Comparison of ENCODE assay signal across 1 cellular context in genomic region chr5:112921031-112921832, GRCh38.
TF ChIP-seq lines count a peak whose summit lies in the region.

No MANE protein-coding gene starts in this region.

TF ChIP-seq in K562, 482 proteins besides CTCF, POLR2A, EP300 and RAD21 (continued from another document and continues in another):
- TF ChIP-seq, protein P1, sequence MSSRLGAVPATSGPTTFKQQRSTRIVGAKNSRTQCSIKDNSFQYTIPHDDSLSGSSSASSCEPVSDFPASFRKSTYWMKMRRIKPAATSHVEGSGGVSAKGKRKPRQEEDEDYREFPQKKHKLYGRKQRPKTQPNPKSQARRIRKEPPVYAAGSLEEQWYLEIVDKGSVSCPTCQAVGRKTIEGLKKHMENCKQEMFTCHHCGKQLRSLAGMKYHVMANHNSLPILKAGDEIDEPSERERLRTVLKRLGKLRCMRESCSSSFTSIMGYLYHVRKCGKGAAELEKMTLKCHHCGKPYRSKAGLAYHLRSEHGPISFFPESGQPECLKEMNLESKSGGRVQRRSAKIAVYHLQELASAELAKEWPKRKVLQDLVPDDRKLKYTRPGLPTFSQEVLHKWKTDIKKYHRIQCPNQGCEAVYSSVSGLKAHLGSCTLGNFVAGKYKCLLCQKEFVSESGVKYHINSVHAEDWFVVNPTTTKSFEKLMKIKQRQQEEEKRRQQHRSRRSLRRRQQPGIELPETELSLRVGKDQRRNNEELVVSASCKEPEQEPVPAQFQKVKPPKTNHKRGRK (tag; IDR thresholded peaks at IDR 0.05): no peak
- TF ChIP-seq VEZF1 (CRISPR knock-in tag; IDR thresholded peaks at IDR 0.05) (no peak), SNRNP70 (optimal IDR thresholded peaks at IDR 0.05; ENCODE audit: low read depth, low read length) (no peak), BCOR (IDR thresholded peaks at IDR 0.05) (no peak), GTF2A2 (tag; IDR thresholded peaks at IDR 0.05) (no peak), ZNF280B (CRISPR knock-in tag; IDR thresholded peaks at IDR 0.05) (no peak), TCF7 (IDR thresholded peaks at IDR 0.05; ENCODE audit: borderline replicate concordance) (no peak), TRIM24 (IDR thresholded peaks at IDR 0.05) (no peak), ZFP36 (IDR thresholded peaks at IDR 0.05; ENCODE audit: low read depth, low read length, partially characterized antibody) (no peak), ZNF449 (CRISPR knock-in tag; IDR thresholded peaks at IDR 0.05) (no peak), ZNF436 (CRISPR knock-in tag; IDR thresholded peaks at IDR 0.05) (no peak), ZNF668 (CRISPR knock-in tag; IDR thresholded peaks at IDR 0.05) (no peak), FOSL1 (tag; conservative IDR thresholded peaks at IDR 0.05) (no peak; the same call in 1 of the 2 replicates), HDAC2 (IDR thresholded peaks at IDR 0.05) (no peak), ZFP30 (CRISPR knock-in tag; IDR thresholded peaks at IDR 0.05; ENCODE audit: borderline replicate concordance) (no peak), POLR3G (IDR thresholded peaks at IDR 0.05; ENCODE audit: extremely low read depth, insufficient read length, insufficient replicate concordance) (no peak), HNRNPK (IDR thresholded peaks at IDR 0.05; ENCODE audit: low read depth, low read length, poor library complexity, severe bottlenecking) (no peak), MXD1 (CRISPR knock-in tag; IDR thresholded peaks at IDR 0.05; ENCODE audit: borderline replicate concordance, poor library complexity, severe bottlenecking) (no peak), TBL1XR1 (IDR thresholded peaks at IDR 0.05; ENCODE audit: low read length in 2 of 2) (no peak), CHD1 (IDR thresholded peaks at IDR 0.05; ENCODE audit: low read length) (peak; percentile 20), BACH1 (tag; IDR thresholded peaks at IDR 0.05) (no peak), ADNP (tag; IDR thresholded peaks at IDR 0.05) (no peak), HMG20A (CRISPR knock-in tag; conservative IDR thresholded peaks at IDR 0.05) (no peak), HMGN3 (IDR thresholded peaks at IDR 0.05; ENCODE audit: borderline replicate concordance, extremely low read depth, insufficient read length, low read depth, low read length) (peak; percentile 38), TAF1 (IDR thresholded peaks at IDR 0.05; ENCODE audit: control insufficient read depth, extremely low read depth, insufficient read depth, low read length, severe bottlenecking) (no peak), FOXA3 (CRISPR knock-in tag; conservative IDR thresholded peaks at IDR 0.05 in 1 of 2, IDR thresholded peaks at IDR 0.05 in 1 of 2) (0 out of 4 replicates have a peak, but pooled peaks of 1 of the 2 experiments have one; percentile 14), JUN (IDR thresholded peaks at IDR 0.05; ENCODE audit: borderline replicate concordance, low read depth, low read length) (no peak), JUN (CRISPR knock-in tag; IDR thresholded peaks at IDR 0.05; ENCODE audit: borderline replicate concordance) (peak; percentile 83; the same call in 1 of the 2 replicates), ZEB2 (IDR thresholded peaks at IDR 0.05) (no peak), ZKSCAN1 (IDR thresholded peaks at IDR 0.05; ENCODE audit: low read depth, low read length) (no peak), ETS2 (tag; IDR thresholded peaks at IDR 0.05; ENCODE audit: borderline replicate concordance, poor library complexity, severe bottlenecking) (no peak), NCOA6 (IDR thresholded peaks at IDR 0.05) (no peak), MTF1 (CRISPR knock-in tag; IDR thresholded peaks at IDR 0.05; ENCODE audit: borderline replicate concordance) (no peak), SMARCE1 (IDR thresholded peaks at IDR 0.05) (no peak), ZNF830 (CRISPR knock-in tag; IDR thresholded peaks at IDR 0.05) (no peak), YY1 (IDR thresholded peaks at IDR 0.05; ENCODE audit: borderline replicate concordance in 1 of 3, control insufficient read depth in 1 of 3, extremely low read depth in 1 of 3, insufficient read depth in 3 of 3, insufficient read length in 1 of 3, insufficient replicate concordance in 2 of 3, low read depth in 1 of 3, low read length in 2 of 3) (peak in 2 of 3 experiments; percentile 7 to 23), RFX1 (IDR thresholded peaks at IDR 0.05) (no peak), TRIM28 (IDR thresholded peaks at IDR 0.05) (no peak), SIX5 (IDR thresholded peaks at IDR 0.05; ENCODE audit: borderline replicate concordance in 1 of 2, insufficient read depth in 1 of 2, low read depth in 1 of 2, low read length in 2 of 2) (no peak), SIN3A (IDR thresholded peaks at IDR 0.05; ENCODE audit: borderline replicate concordance in 2 of 2, control insufficient read depth in 1 of 2, low read depth in 2 of 2, low read length in 2 of 2) (peak in 1 of 2 experiments; percentile 65; a peak in 2 of 4 replicates), HMG20B (CRISPR knock-in tag; IDR thresholded peaks at IDR 0.05) (no peak), ZNF143 (CRISPR knock-in tag; IDR thresholded peaks at IDR 0.05) (no peak), ELF1 (tag; IDR thresholded peaks at IDR 0.05) (no peak), NR4A1 (CRISPR knock-in tag; IDR thresholded peaks at IDR 0.05) (no peak), NR4A1 (tag; IDR thresholded peaks at IDR 0.05) (no peak), KAT2B (IDR thresholded peaks at IDR 0.05; ENCODE audit: low read depth, low read length) (no peak), JUND (IDR thresholded peaks at IDR 0.05; ENCODE audit: borderline replicate concordance, low read depth, low read length) (no peak), JUND (tag; IDR thresholded peaks at IDR 0.05; ENCODE audit: borderline replicate concordance, low read depth, low read length) (no peak), ARID4B (CRISPR knock-in tag; IDR thresholded peaks at IDR 0.05) (peak; percentile 27; the same call in 1 of the 2 replicates), SMAD4 (CRISPR knock-in tag; conservative IDR thresholded peaks at IDR 0.05) (no peak), YBX1 (IDR thresholded peaks at IDR 0.05) (no peak), ZNF311 (CRISPR knock-in tag; IDR thresholded peaks at IDR 0.05) (no peak), GATAD2A (IDR thresholded peaks at IDR 0.05) (no peak), U2AF1 (optimal IDR thresholded peaks at IDR 0.05; ENCODE audit: low read depth, low read length) (peak; percentile 36), CTBP1 (IDR thresholded peaks at IDR 0.05; ENCODE audit: borderline replicate concordance) (peak; percentile 41; the same call in 1 of the 2 replicates)
- TF ChIP-seq, protein P2, sequence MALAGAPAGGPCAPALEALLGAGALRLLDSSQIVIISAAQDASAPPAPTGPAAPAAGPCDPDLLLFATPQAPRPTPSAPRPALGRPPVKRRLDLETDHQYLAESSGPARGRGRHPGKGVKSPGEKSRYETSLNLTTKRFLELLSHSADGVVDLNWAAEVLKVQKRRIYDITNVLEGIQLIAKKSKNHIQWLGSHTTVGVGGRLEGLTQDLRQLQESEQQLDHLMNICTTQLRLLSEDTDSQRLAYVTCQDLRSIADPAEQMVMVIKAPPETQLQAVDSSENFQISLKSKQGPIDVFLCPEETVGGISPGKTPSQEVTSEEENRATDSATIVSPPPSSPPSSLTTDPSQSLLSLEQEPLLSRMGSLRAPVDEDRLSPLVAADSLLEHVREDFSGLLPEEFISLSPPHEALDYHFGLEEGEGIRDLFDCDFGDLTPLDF (CRISPR knock-in tag; IDR thresholded peaks at IDR 0.05): 0 out of 2 replicates have a peak, but pooled peaks have one; percentile 43
- TF ChIP-seq, protein P3, sequence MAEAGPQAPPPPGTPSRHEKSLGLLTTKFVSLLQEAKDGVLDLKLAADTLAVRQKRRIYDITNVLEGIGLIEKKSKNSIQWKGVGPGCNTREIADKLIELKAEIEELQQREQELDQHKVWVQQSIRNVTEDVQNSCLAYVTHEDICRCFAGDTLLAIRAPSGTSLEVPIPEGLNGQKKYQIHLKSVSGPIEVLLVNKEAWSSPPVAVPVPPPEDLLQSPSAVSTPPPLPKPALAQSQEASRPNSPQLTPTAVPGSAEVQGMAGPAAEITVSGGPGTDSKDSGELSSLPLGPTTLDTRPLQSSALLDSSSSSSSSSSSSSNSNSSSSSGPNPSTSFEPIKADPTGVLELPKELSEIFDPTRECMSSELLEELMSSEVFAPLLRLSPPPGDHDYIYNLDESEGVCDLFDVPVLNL (CRISPR knock-in tag; IDR thresholded peaks at IDR 0.05; ENCODE audit: low read depth): no peak
- TF ChIP-seq, protein P4, sequence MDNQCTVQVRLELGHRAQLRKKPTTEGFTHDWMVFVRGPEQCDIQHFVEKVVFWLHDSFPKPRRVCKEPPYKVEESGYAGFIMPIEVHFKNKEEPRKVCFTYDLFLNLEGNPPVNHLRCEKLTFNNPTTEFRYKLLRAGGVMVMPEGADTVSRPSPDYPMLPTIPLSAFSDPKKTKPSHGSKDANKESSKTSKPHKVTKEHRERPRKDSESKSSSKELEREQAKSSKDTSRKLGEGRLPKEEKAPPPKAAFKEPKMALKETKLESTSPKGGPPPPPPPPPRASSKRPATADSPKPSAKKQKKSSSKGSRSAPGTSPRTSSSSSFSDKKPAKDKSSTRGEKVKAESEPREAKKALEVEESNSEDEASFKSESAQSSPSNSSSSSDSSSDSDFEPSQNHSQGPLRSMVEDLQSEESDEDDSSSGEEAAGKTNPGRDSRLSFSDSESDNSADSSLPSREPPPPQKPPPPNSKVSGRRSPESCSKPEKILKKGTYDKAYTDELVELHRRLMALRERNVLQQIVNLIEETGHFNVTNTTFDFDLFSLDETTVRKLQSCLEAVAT (IDR thresholded peaks at IDR 0.05): no peak
- TF ChIP-seq, protein P5, sequence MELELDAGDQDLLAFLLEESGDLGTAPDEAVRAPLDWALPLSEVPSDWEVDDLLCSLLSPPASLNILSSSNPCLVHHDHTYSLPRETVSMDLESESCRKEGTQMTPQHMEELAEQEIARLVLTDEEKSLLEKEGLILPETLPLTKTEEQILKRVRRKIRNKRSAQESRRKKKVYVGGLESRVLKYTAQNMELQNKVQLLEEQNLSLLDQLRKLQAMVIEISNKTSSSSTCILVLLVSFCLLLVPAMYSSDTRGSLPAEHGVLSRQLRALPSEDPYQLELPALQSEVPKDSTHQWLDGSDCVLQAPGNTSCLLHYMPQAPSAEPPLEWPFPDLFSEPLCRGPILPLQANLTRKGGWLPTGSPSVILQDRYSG (tag; conservative IDR thresholded peaks at IDR 0.05; ENCODE audit: low read depth): no peak
